ENCODE assay signal across 1 cellular context in the genomic region with DNA sequence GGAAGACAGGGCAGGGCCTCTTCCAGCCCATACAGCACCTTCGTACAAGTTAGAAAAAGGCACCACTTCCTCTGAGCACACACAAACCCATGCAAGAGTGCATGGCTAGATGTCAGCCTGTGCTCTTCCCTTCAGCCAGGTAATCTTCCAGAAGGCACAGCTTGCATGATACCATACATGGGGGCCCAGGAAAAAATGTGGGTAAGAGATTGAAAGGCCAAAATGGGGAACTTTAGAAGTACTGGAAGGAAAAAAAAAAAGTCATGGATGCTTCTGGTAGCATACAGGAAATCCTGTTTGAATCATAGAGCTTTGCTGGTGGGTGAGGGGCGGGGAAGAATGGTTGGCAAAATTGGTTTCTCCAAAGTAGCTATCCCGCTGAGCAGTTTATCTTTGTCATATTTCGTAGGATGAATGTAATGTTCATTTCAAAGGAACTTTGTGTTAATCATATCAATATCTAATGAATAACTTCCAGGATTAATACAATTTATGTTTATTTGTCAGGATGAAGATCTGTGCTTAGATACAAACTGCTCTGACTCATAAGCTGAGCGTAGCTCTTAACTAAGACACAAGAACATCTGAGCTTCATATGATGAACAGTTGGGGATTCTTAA.
TF ChIP-seq lines count a peak whose summit lies in the region.

No MANE protein-coding gene starts in this region.

TF ChIP-seq in SK-N-SH treated with all-trans-retinoic acid at 6 μM for 48 hours, 23 proteins besides CTCF, POLR2A, EP300 and RAD21 (continued from another document):
- TF ChIP-seq, protein P1, sequence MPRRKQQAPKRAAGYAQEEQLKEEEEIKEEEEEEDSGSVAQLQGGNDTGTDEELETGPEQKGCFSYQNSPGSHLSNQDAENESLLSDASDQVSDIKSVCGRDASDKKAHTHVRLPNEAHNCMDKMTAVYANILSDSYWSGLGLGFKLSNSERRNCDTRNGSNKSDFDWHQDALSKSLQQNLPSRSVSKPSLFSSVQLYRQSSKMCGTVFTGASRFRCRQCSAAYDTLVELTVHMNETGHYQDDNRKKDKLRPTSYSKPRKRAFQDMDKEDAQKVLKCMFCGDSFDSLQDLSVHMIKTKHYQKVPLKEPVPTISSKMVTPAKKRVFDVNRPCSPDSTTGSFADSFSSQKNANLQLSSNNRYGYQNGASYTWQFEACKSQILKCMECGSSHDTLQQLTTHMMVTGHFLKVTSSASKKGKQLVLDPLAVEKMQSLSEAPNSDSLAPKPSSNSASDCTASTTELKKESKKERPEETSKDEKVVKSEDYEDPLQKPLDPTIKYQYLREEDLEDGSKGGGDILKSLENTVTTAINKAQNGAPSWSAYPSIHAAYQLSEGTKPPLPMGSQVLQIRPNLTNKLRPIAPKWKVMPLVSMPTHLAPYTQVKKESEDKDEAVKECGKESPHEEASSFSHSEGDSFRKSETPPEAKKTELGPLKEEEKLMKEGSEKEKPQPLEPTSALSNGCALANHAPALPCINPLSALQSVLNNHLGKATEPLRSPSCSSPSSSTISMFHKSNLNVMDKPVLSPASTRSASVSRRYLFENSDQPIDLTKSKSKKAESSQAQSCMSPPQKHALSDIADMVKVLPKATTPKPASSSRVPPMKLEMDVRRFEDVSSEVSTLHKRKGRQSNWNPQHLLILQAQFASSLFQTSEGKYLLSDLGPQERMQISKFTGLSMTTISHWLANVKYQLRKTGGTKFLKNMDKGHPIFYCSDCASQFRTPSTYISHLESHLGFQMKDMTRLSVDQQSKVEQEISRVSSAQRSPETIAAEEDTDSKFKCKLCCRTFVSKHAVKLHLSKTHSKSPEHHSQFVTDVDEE (CRISPR knock-in tag; IDR thresholded peaks at IDR 0.05), result no peak
- TF ChIP-seq, protein P2, sequence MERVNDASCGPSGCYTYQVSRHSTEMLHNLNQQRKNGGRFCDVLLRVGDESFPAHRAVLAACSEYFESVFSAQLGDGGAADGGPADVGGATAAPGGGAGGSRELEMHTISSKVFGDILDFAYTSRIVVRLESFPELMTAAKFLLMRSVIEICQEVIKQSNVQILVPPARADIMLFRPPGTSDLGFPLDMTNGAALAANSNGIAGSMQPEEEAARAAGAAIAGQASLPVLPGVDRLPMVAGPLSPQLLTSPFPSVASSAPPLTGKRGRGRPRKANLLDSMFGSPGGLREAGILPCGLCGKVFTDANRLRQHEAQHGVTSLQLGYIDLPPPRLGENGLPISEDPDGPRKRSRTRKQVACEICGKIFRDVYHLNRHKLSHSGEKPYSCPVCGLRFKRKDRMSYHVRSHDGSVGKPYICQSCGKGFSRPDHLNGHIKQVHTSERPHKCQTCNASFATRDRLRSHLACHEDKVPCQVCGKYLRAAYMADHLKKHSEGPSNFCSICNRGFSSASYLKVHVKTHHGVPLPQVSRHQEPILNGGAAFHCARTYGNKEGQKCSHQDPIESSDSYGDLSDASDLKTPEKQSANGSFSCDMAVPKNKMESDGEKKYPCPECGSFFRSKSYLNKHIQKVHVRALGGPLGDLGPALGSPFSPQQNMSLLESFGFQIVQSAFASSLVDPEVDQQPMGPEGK (CRISPR knock-in tag; IDR thresholded peaks at IDR 0.05; ENCODE audit: borderline replicate concordance), result no peak
- TF ChIP-seq, protein P3, sequence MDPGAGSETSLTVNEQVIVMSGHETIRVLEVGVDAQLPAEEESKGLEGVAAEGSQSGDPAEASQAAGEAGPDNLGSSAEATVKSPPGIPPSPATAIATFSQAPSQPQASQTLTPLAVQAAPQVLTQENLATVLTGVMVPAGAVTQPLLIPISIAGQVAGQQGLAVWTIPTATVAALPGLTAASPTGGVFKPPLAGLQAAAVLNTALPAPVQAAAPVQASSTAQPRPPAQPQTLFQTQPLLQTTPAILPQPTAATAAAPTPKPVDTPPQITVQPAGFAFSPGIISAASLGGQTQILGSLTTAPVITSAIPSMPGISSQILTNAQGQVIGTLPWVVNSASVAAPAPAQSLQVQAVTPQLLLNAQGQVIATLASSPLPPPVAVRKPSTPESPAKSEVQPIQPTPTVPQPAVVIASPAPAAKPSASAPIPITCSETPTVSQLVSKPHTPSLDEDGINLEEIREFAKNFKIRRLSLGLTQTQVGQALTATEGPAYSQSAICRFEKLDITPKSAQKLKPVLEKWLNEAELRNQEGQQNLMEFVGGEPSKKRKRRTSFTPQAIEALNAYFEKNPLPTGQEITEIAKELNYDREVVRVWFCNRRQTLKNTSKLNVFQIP (CRISPR knock-in tag; IDR thresholded peaks at IDR 0.05; ENCODE audit: borderline replicate concordance, low read depth), result no peak
- TF ChIP-seq, protein P4, sequence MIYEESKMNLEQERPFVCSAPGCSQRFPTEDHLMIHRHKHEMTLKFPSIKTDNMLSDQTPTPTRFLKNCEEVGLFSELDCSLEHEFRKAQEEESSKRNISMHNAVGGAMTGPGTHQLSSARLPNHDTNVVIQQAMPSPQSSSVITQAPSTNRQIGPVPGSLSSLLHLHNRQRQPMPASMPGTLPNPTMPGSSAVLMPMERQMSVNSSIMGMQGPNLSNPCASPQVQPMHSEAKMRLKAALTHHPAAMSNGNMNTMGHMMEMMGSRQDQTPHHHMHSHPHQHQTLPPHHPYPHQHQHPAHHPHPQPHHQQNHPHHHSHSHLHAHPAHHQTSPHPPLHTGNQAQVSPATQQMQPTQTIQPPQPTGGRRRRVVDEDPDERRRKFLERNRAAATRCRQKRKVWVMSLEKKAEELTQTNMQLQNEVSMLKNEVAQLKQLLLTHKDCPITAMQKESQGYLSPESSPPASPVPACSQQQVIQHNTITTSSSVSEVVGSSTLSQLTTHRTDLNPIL (CRISPR knock-in tag; IDR thresholded peaks at IDR 0.05; ENCODE audit: low read depth), result no peak
- no peak for TF ChIP-seq SNAI2 (CRISPR knock-in tag; IDR thresholded peaks at IDR 0.05)
- TF ChIP-seq ZFP3 (CRISPR knock-in tag; IDR thresholded peaks at IDR 0.05), result 0 out of 2 replicates have a peak, but pooled peaks have one; percentile 10
- no peak for TF ChIP-seq TCF4 (CRISPR knock-in tag; IDR thresholded peaks at IDR 0.05; ENCODE audit: borderline replicate concordance)
- peak; percentile 58; the same call in 1 of the 2 replicates for TF ChIP-seq ZC3H10 (CRISPR knock-in tag; IDR thresholded peaks at IDR 0.05)
TF ChIP-seq in SK-N-SH treated with all-trans-retinoic acid at 6 μM for 48 hours: peak in this region for 3.
